1 cellular context compared by ENCODE assay signal in the genomic region with DNA sequence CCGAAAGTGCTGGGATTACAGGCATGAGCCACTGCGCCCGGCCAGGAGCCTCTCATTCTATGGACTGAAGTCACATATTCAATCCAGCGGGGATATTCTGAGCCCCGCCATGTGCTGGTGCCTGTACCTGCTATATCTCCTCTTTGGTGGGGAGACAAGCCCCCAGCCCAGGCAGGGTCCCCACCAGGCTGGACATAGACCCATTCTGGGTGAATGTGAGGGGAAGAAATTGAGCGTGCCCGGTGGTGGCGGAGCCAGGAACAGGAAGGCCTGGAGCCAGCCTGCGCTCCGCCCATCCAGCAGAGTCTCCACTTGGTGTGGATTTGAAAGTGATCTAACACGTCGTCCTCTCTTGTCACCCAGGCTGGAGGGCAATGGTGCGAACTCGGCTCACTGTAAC.
TF ChIP-seq lines count a peak whose summit lies in the region.

No MANE protein-coding gene starts in this region.

TF ChIP-seq in GM23338, 12 proteins besides CTCF, POLR2A, EP300 and RAD21 (continued from another document):
- TF ChIP-seq, protein P1, sequence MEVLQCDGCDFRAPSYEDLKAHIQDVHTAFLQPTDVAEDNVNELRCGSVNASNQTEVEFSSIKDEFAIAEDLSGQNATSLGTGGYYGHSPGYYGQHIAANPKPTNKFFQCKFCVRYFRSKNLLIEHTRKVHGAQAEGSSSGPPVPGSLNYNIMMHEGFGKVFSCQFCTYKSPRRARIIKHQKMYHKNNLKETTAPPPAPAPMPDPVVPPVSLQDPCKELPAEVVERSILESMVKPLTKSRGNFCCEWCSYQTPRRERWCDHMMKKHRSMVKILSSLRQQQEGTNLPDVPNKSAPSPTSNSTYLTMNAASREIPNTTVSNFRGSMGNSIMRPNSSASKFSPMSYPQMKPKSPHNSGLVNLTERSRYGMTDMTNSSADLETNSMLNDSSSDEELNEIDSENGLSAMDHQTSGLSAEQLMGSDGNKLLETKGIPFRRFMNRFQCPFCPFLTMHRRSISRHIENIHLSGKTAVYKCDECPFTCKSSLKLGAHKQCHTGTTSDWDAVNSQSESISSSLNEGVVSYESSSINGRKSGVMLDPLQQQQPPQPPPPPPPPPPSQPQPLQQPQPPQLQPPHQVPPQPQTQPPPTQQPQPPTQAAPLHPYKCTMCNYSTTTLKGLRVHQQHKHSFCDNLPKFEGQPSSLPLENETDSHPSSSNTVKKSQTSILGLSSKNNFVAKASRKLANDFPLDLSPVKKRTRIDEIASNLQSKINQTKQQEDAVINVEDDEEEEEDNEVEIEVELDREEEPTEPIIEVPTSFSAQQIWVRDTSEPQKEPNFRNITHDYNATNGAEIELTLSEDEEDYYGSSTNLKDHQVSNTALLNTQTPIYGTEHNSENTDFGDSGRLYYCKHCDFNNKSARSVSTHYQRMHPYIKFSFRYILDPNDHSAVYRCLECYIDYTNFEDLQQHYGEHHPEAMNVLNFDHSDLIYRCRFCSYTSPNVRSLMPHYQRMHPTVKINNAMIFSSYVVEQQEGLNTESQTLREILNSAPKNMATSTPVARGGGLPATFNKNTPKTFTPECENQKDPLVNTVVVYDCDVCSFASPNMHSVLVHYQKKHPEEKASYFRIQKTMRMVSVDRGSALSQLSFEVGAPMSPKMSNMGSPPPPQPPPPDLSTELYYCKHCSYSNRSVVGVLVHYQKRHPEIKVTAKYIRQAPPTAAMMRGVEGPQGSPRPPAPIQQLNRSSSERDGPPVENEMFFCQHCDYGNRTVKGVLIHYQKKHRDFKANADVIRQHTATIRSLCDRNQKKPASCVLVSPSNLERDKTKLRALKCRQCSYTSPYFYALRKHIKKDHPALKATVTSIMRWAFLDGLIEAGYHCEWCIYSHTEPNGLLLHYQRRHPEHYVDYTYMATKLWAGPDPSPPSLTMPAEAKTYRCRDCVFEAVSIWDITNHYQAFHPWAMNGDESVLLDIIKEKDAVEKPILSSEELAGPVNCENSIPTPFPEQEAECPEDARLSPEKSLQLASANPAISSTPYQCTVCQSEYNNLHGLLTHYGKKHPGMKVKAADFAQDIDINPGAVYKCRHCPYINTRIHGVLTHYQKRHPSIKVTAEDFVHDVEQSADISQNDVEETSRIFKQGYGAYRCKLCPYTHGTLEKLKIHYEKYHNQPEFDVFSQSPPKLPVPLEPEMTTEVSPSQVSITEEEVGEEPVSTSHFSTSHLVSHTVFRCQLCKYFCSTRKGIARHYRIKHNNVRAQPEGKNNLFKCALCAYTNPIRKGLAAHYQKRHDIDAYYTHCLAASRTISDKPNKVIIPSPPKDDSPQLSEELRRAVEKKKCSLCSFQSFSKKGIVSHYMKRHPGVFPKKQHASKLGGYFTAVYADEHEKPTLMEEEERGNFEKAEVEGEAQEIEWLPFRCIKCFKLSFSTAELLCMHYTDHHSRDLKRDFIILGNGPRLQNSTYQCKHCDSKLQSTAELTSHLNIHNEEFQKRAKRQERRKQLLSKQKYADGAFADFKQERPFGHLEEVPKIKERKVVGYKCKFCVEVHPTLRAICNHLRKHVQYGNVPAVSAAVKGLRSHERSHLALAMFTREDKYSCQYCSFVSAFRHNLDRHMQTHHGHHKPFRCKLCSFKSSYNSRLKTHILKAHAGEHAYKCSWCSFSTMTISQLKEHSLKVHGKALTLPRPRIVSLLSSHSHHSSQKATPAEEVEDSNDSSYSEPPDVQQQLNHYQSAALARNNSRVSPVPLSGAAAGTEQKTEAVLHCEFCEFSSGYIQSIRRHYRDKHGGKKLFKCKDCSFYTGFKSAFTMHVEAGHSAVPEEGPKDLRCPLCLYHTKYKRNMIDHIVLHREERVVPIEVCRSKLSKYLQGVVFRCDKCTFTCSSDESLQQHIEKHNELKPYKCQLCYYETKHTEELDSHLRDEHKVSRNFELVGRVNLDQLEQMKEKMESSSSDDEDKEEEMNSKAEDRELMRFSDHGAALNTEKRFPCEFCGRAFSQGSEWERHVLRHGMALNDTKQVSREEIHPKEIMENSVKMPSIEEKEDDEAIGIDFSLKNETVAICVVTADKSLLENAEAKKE (CRISPR knock-in tag; IDR thresholded peaks at IDR 0.05): no peak
- TF ChIP-seq EZH2 (IDR thresholded peaks at IDR 0.05; ENCODE audit: low read depth, unreplicated experiment) (no peak), REST (IDR thresholded peaks at IDR 0.05; ENCODE audit: unreplicated experiment) (no peak), NANOG (IDR thresholded peaks at IDR 0.05; ENCODE audit: borderline replicate concordance) (no peak), EZH2phosphoT487 (IDR thresholded peaks at IDR 0.05; ENCODE audit: unreplicated experiment) (no peak), POLR2AphosphoS5 (IDR thresholded peaks at IDR 0.05; ENCODE audit: low read depth) (no peak), ETS1 (IDR thresholded peaks at IDR 0.05) (no peak), STAT1 (IDR thresholded peaks at IDR 0.05; ENCODE audit: unreplicated experiment) (no peak)
